ENCODE assay signal across 7 cellular contexts in genomic region chr15:43903864-43904290, GRCh38.
DNase-seq lines count a peak whose midpoint lies in the region; ATAC-seq and TF ChIP-seq lines count a peak whose summit lies in the region.

No MANE protein-coding gene starts in this region.

- H3K9me3 ChIP-seq in adipocyte (ENCODE audit: control insufficient read depth, low read length) (no peaks in the 10 kb centered on the region), left ventricle myocardium inferior (replicated peaks) (no peaks in the 10 kb centered on the region)

- H3K4me3 ChIP-seq in LNCaP clone FGC (ENCODE audit: low read depth, low read length) (no peak overlapping the region), adipocyte (ENCODE audit: low read length) (no peak overlapping the region), left ventricle myocardium inferior (no peak overlapping the region)

- DNase-seq in LNCaP clone FGC (ENCODE audit: low read depth) = no peak
- DNase-seq in T follicular helper cell (ENCODE audit: low read depth) = peak; percentile 25
- peak; percentile 90 for DNase-seq in adipocyte (ENCODE audit: low read depth)
- DNase-seq in left ventricle myocardium inferior = no peak
- DNase-seq in sciatic nerve (ENCODE audit: low spot score) = peak; percentile 68

- intact Hi-C loops in left ventricle myocardium inferior (cut with micrococcal nuclease) (no loop called here), sciatic nerve (cut with DNase I) (no loop called here)

- TF ChIP-seq CTCF in GM12872 (IDR thresholded peaks at IDR 0.05; ENCODE audit: insufficient read depth, low read depth, low read length) (peak; percentile 81), LNCaP clone FGC (IDR thresholded peaks at IDR 0.05; ENCODE audit: control insufficient read depth, extremely low read depth, insufficient read depth) (peak; percentile 84), left ventricle myocardium inferior (IDR thresholded peaks at IDR 0.05; ENCODE audit: borderline replicate concordance) (peak; percentile 86)

- peak; percentile 72 for ATAC-seq in sciatic nerve
- no peak for ATAC-seq in HG03342 (IDR thresholded peaks at IDR 0.05; ENCODE audit: unreplicated experiment)

- H3K36me3 ChIP-seq in adipocyte (ENCODE audit: control insufficient read depth, insufficient read depth, low read length, severe bottlenecking) (no peaks in the 10 kb centered on the region), left ventricle myocardium inferior (no peaks in the 10 kb centered on the region)

- H3K4me1 ChIP-seq in adipocyte (ENCODE audit: control insufficient read depth, insufficient read depth, low read length) (peaks cover 18% of the 10 kb centered on the region), left ventricle myocardium inferior (peaks cover 24% of the 10 kb centered on the region)

- no peaks in the 10 kb centered on the region for H3K27me3 ChIP-seq in adipocyte (replicated peaks; ENCODE audit: control insufficient read depth, insufficient read depth, low read length)
- no peaks in the 10 kb centered on the region for H3K27me3 ChIP-seq in left ventricle myocardium inferior (ENCODE audit: low read depth)

- no peak overlapping the region for H3K9ac ChIP-seq in adipocyte (ENCODE audit: low read length)

- H3K27ac ChIP-seq in left ventricle myocardium inferior (replicated peaks) = no peak overlapping the region

Comparison
In these comparisons a context has a peak if more than half of its experiments do, and no peak if none do; other contexts are left out.
1. DNase-seq: peak in T follicular helper cell (single experiment), adipocyte (single experiment) and sciatic nerve (single experiment); none in LNCaP clone FGC (single experiment) and left ventricle myocardium inferior (single experiment).
2. Peak in every context shown above with its lines, with median percentiles within 50 percentile points of each other: CTCF ChIP-seq.